12 cellular contexts compared by ENCODE assay signal in the genomic region with DNA sequence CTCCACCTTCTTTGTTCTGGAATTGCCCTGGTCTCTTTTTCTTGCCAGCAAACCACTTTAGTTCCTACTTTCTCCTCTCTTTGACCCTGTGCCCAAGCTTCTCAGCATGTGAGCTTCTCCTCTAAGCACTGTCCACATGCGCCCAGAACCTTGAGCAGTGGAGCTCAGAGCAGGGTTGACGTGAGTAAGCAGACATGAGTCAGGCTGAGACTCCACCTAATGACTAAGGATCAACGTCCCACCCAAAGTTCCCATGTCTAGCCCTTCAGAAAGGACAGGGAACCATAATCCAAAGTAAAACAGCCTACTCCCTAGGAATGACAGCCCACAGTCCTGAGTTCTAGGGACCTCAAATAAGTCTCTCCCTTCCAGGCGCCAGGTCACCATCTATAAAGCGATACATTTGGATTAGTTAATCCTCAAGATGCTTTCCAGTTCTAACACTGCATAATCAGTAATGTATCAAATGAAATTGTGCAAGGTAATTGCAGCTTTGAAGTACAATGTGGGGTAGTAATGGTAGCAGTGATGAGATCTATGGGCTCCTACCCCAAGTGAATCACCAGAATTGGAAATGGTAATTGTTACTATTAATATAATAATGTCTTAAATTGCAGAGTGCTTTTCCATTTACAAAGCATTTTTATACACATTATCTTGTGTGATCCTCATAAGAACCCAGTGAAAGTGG. TPM values are rescaled to one million over a fixed set of nuclear protein-coding genes. Genes with fewer than 3 reads are reported as not detected.
DNase-seq lines count a peak whose midpoint lies in the region; ATAC-seq and TF ChIP-seq lines count a peak whose summit lies in the region.
"Had no signal": no experiment of that assay in that cellular context is flagged by ENCODE, and none has a peak within 500 bp of the region (broad histone marks: within the 10 kb centered on the region; RNA-seq: fewer than 3 reads in every experiment).

No MANE protein-coding gene starts in this region.

- no peaks in the 10 kb centered on the region for H3K9me3 ChIP-seq in SJSA1 (replicated peaks)
- H3K9me3 ChIP-seq in skeletal muscle satellite cell (replicated peaks; ENCODE audit: low read length) = no peaks in the 10 kb centered on the region
- H3K9me3 ChIP-seq in naive thymus-derived CD4-positive, alpha-beta T cell (ENCODE audit: control insufficient read depth in 2 of 3, low read length in 3 of 3) = no peaks in the 10 kb centered on the region

- H3K4me1 Mint-ChIP-seq in naive thymus-derived CD4-positive, alpha-beta T cell = no peaks in the 10 kb centered on the region

- H3K4me3 Mint-ChIP-seq in naive thymus-derived CD4-positive, alpha-beta T cell = no peak overlapping the region
- H3K4me3 Mint-ChIP-seq: IgD-negative memory B cell had no signal

- peak overlapping the region; percentile 32; the same call in 1 of the 2 replicates for H3K27ac ChIP-seq in SJSA1
- no peak overlapping the region for H3K27ac ChIP-seq in naive thymus-derived CD4-positive, alpha-beta T cell (ENCODE audit: low read depth, low read length)

- no peak overlapping the region for H3K27ac Mint-ChIP-seq in naive thymus-derived CD4-positive, alpha-beta T cell
- H3K27ac Mint-ChIP-seq: IgD-negative memory B cell had no signal

- H3K4me1 ChIP-seq in SJSA1 (replicated peaks) (peaks cover 11% of the 10 kb centered on the region), skeletal muscle satellite cell (ENCODE audit: control insufficient read depth, insufficient read depth, low read length) (peaks cover 24% of the 10 kb centered on the region)
- no peaks in the 10 kb centered on the region for H3K4me1 ChIP-seq in naive thymus-derived CD4-positive, alpha-beta T cell (ENCODE audit: control insufficient read depth in 2 of 2, insufficient read depth in 2 of 2, low read length in 2 of 2)

- ATAC-seq in GM18505 (IDR thresholded peaks at IDR 0.05; ENCODE audit: unreplicated experiment) (no peak), HG02938 (IDR thresholded peaks at IDR 0.05; ENCODE audit: unreplicated experiment) (no peak)
- ATAC-seq in naive thymus-derived CD4-positive, alpha-beta T cell = no peak

- H3K36me3 Mint-ChIP-seq in naive thymus-derived CD4-positive, alpha-beta T cell = no peaks in the 10 kb centered on the region

- H3K9me3 Mint-ChIP-seq in naive thymus-derived CD4-positive, alpha-beta T cell = peaks cover 0 to 4% (median 0%) of the 10 kb centered on the region in 11 donors
- H3K9me3 Mint-ChIP-seq: IgD-negative memory B cell had no signal

- H3K36me3 ChIP-seq in SJSA1 = no peaks in the 10 kb centered on the region
- H3K36me3 ChIP-seq in skeletal muscle satellite cell (ENCODE audit: insufficient read depth, low read length) = no peaks in the 10 kb centered on the region
- H3K36me3 ChIP-seq in naive thymus-derived CD4-positive, alpha-beta T cell (ENCODE audit: control insufficient read depth in 2 of 3, insufficient read depth in 3 of 3, low read length in 3 of 3) = no peaks in the 10 kb centered on the region

- no peak overlapping the region for H3K4me3 ChIP-seq in SJSA1
- H3K4me3 ChIP-seq in skeletal muscle satellite cell (ENCODE audit: low read length) = no peak overlapping the region
- H3K4me3 ChIP-seq in naive thymus-derived CD4-positive, alpha-beta T cell (ENCODE audit: low read length) = no peak overlapping the region
- H3K4me3 ChIP-seq: dorsolateral prefrontal cortex had no signal

- POLR2A ChIA-PET in naive thymus-derived CD4-positive, alpha-beta T cell (lab: Charles Lee) = no interaction called here

- no peaks in the 10 kb centered on the region for H3K27me3 ChIP-seq in SJSA1 (replicated peaks)
- no peaks in the 10 kb centered on the region for H3K27me3 ChIP-seq in skeletal muscle satellite cell (ENCODE audit: control insufficient read depth, insufficient read depth, low read length)
- H3K27me3 ChIP-seq in naive thymus-derived CD4-positive, alpha-beta T cell (ENCODE audit: control insufficient read depth in 2 of 2, insufficient read depth in 2 of 2, low read length in 2 of 2) = no peaks in the 10 kb centered on the region
- H3K27me3 ChIP-seq: dorsolateral prefrontal cortex had no signal

- CTCF ChIA-PET in naive thymus-derived CD4-positive, alpha-beta T cell (lab: Charles Lee) = no interaction called here

- H3K9ac ChIP-seq in skeletal muscle satellite cell (ENCODE audit: low read depth, low read length) = peak overlapping the region; percentile 58

- no peak for TF ChIP-seq POLR2A in GM18505 (IDR thresholded peaks at IDR 0.05; ENCODE audit: borderline replicate concordance, extremely low read depth, insufficient read depth, insufficient read length)

- DNase-seq in GOT3 (lab: John Stamatoyannopoulos, UW) (peak; percentile 10), SJSA1 (ENCODE audit: low read depth in 1 of 2, low spot score in 2 of 2) (peak; percentile 59 to 73), fibroblast of the conjunctiva (ENCODE audit: low read depth) (peak; percentile 74), GM19238 (ENCODE audit: insufficient read length, low spot score) (no peak)
- DNase-seq in naive thymus-derived CD4-positive, alpha-beta T cell = no peak
- DNase-seq: dorsolateral prefrontal cortex, H7 had no signal

- H3K4me2 ChIP-seq in skeletal muscle satellite cell (ENCODE audit: low read length) = peak overlapping the region; percentile 65

- peaks cover 0 to 16% (median 5%) of the 10 kb centered on the region in 5 donors for H3K27me3 Mint-ChIP-seq in naive thymus-derived CD4-positive, alpha-beta T cell

- intact Hi-C loops in naive thymus-derived CD4-positive, alpha-beta T cell (cut with micrococcal nuclease) = no loop called here

RNA-seq across cellular contexts. Expression of a gene that starts 44.5 kb away (rescaled TPM):
- 0.94 and 1.8 TPM in 2 replicates for total RNA-seq in SJSA1 (2014; rRNA removed; shearing (Covaris generic))
- 34.5 and 72.3 TPM in 2 replicates for total RNA-seq in skeletal muscle satellite cell (2012; rRNA removed)
- total RNA-seq in naive thymus-derived CD4-positive, alpha-beta T cell = under 1 TPM in 1 of 5 experiments, not detected in 4; 0.42 TPM
- not detected for polyA plus RNA-seq in naive thymus-derived CD4-positive, alpha-beta T cell
- total RNA-seq: activated CD8-positive, alpha-beta memory T cell treated with anti-CD3 and anti-CD28 coated beads for 36 hours had no signal

Comparison
In these comparisons a context has a peak if more than half of its experiments do, and no peak if none do; other contexts are left out.
1. DNase-seq: peak in GOT3 (single experiment), SJSA1 (2 of 2) and fibroblast of the conjunctiva (single experiment); none in naive thymus-derived CD4-positive, alpha-beta T cell (0 of 9) and GM19238 (single experiment).